21 cellular contexts compared by ENCODE assay signal in the genomic region with DNA sequence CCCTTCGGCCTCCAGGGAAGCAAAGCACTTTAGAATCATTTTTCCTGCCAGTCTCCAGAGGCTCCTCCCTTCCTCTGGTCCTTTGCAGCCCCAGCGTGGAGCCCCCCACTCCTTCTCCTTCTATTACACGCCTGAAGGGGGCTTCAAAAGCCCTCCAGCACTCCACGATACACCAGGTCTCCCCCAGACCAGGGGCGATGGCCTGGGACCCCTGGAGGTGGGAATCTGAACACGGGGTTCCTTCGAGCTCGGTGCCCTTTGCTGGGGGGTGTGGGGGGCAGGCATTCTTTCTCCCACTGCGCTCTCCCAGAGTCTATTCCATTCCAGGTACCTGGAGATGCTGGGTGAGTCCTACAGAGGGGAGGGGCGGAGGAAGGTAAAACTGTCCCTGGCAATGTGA.
DNase-seq lines count a peak whose midpoint lies in the region; ATAC-seq and TF ChIP-seq lines count a peak whose summit lies in the region.
"Had no signal": no experiment of that assay in that cellular context is flagged by ENCODE, and none has a peak within 500 bp of the region (broad histone marks: within the 10 kb centered on the region; RNA-seq: fewer than 3 reads in every experiment).

No MANE protein-coding gene starts in this region.

- no peaks in the 10 kb centered on the region for H3K27me3 Mint-ChIP-seq in natural killer cell treated with Interleukin-12 subunit alpha and Interleukin-12 subunit beta and Interleukin-15 and Interleukin-18, amount 100 ng/mL, for 72 hours
- H3K27me3 Mint-ChIP-seq in natural killer cell (ENCODE audit: low read depth in 2 of 2) (no peaks in the 10 kb centered on the region), glutamatergic neuron (ENCODE audit: unreplicated experiment) (peaks cover 11% of the 10 kb centered on the region)
- H3K27me3 Mint-ChIP-seq: IgD-negative memory B cell had no signal

- no peak for ATAC-seq in natural killer cell treated with Interleukin-12 subunit alpha and Interleukin-12 subunit beta and Interleukin-15 and Interleukin-18, amount 100 ng/mL, for 72 hours
- no peak for ATAC-seq in natural killer cell
- no peak for ATAC-seq in GM19452 (IDR thresholded peaks at IDR 0.05; ENCODE audit: unreplicated experiment)
- ATAC-seq in HG02870 (IDR thresholded peaks at IDR 0.05; ENCODE audit: unreplicated experiment): no peak
- ATAC-seq: PC-3 had no signal

- no peaks in the 10 kb centered on the region for H3K9me3 Mint-ChIP-seq in natural killer cell treated with Interleukin-12 subunit alpha and Interleukin-12 subunit beta and Interleukin-15 and Interleukin-18, amount 100 ng/mL, for 72 hours
- H3K9me3 Mint-ChIP-seq in natural killer cell (no peaks in the 10 kb centered on the region), glutamatergic neuron (ENCODE audit: unreplicated experiment) (peaks cover 10% of the 10 kb centered on the region)
- H3K9me3 Mint-ChIP-seq: CD4-positive, CD25-positive, alpha-beta regulatory T cell; IgD-negative memory B cell had no signal

- intact Hi-C loops in natural killer cell (cut with micrococcal nuclease): no loop called here

- DNase-seq in natural killer cell treated with Interleukin-12 subunit alpha and Interleukin-12 subunit beta and Interleukin-15 and Interleukin-18, amount 100 ng/mL, for 72 hours (ENCODE audit: low spot score): peak; percentile 34
- DNase-seq in natural killer cell (no peak), glutamatergic neuron (peak; percentile 21), retina (peak; percentile 15), iPS-NIHi11 (ENCODE audit: low spot score) (no peak)
- DNase-seq: CD4-positive, CD25-positive, alpha-beta regulatory T cell; COR-L47; DMS 273 treated with DMSO at 0.1 percent for 48 hours; DND-41; HFFc6; Karpas-422; NCI-H1436; NCI-H1930; NCI-H345; NCI-H526; PC-3; RPMI8226; SJCRH30 had no signal

- TF ChIP-seq CTCF in natural killer cell (IDR thresholded peaks at IDR 0.05): no peak
- no peak for TF ChIP-seq CTCF in glutamatergic neuron (IDR thresholded peaks at IDR 0.05; ENCODE audit: partially characterized antibody, unreplicated experiment)

- no peaks in the 10 kb centered on the region for H3K4me1 Mint-ChIP-seq in natural killer cell treated with Interleukin-12 subunit alpha and Interleukin-12 subunit beta and Interleukin-15 and Interleukin-18, amount 100 ng/mL, for 72 hours (ENCODE audit: low read depth in 2 of 2)
- H3K4me1 Mint-ChIP-seq in natural killer cell (no peaks in the 10 kb centered on the region), glutamatergic neuron (ENCODE audit: low read depth, unreplicated experiment) (peaks cover 11% of the 10 kb centered on the region)
- H3K4me1 Mint-ChIP-seq: CD4-positive, CD25-positive, alpha-beta regulatory T cell; IgD-negative memory B cell had no signal

- no peak overlapping the region for H3K4me3 Mint-ChIP-seq in natural killer cell treated with Interleukin-12 subunit alpha and Interleukin-12 subunit beta and Interleukin-15 and Interleukin-18, amount 100 ng/mL, for 72 hours
- H3K4me3 Mint-ChIP-seq in natural killer cell (no peak overlapping the region), glutamatergic neuron (ENCODE audit: unreplicated experiment) (no peak overlapping the region)
- H3K4me3 Mint-ChIP-seq: CD4-positive, CD25-positive, alpha-beta regulatory T cell; HFFc6; IgD-negative memory B cell had no signal

- H3K27ac Mint-ChIP-seq in natural killer cell treated with Interleukin-12 subunit alpha and Interleukin-12 subunit beta and Interleukin-15 and Interleukin-18, amount 100 ng/mL, for 72 hours: no peak overlapping the region
- H3K27ac Mint-ChIP-seq in natural killer cell (no peak overlapping the region), glutamatergic neuron (ENCODE audit: unreplicated experiment) (no peak overlapping the region)
- H3K27ac Mint-ChIP-seq: HFFc6, IgD-negative memory B cell had no signal

- no peaks in the 10 kb centered on the region for H3K36me3 Mint-ChIP-seq in natural killer cell treated with Interleukin-12 subunit alpha and Interleukin-12 subunit beta and Interleukin-15 and Interleukin-18, amount 100 ng/mL, for 72 hours
- H3K36me3 Mint-ChIP-seq in natural killer cell: no peaks in the 10 kb centered on the region
- no peaks in the 10 kb centered on the region for H3K36me3 Mint-ChIP-seq in glutamatergic neuron (ENCODE audit: unreplicated experiment)
- H3K36me3 Mint-ChIP-seq: CD4-positive, CD25-positive, alpha-beta regulatory T cell had no signal

Comparison
In these comparisons a context has a peak if more than half of its experiments do, and no peak if none do; other contexts are left out.
1. DNase-seq: peak in natural killer cell treated with Interleukin-12 subunit alpha and Interleukin-12 subunit beta and Interleukin-15 and Interleukin-18, amount 100 ng/mL, for 72 hours (single experiment), glutamatergic neuron (single experiment) and retina (single experiment); none in natural killer cell (single experiment) and iPS-NIHi11 (single experiment).